6 cellular contexts compared by ENCODE assay signal in genomic region chr20:24512441-24512840, GRCh38. TPM values are rescaled to one million over a fixed set of nuclear protein-coding genes. Genes with fewer than 3 reads are reported as not detected.
"Had no signal": no experiment of that assay in that cellular context is flagged by ENCODE, and none has a peak within 500 bp of the region (broad histone marks: within the 10 kb centered on the region; RNA-seq: fewer than 3 reads in every experiment).

No MANE protein-coding gene starts in this region.

RNA-seq across cellular contexts. Expression of gene SYNDIG1, which starts 43.0 kb away (rescaled TPM):
- total RNA-seq: esophagus muscularis mucosa; foreskin keratinocyte; mononuclear cell; naive thymus-derived CD4-positive, alpha-beta T cell; upper lobe of right lung had no signal
- polyA plus RNA-seq: foreskin keratinocyte; immature natural killer cell; naive thymus-derived CD4-positive, alpha-beta T cell had no signal
